ENCODE assay signal across 1 cellular context in the genomic region with DNA sequence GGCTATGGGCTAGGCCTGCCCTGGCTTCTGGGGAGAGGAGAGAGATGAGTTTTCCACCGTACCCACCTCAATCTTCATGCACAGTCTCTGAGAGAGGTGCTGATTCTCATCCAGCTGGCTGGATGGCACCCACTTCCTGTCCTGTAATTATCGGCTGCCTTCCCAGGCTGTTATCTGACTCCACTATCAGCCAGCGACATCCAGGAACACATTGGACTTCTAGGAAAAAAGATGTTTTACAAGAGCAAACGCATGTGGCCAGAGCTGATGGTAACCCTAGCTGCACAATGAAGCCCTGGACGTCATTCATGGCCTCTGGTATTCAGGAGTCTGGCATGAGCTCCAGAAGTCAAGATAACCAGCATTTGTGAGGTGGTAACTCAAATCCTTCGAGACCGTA.
TF ChIP-seq lines count a peak whose summit lies in the region.

No MANE protein-coding gene starts in this region.

TF ChIP-seq in K562, 482 proteins besides CTCF, POLR2A, EP300 and RAD21 (continued from another document and continues in another):
- TF ChIP-seq, protein P1, sequence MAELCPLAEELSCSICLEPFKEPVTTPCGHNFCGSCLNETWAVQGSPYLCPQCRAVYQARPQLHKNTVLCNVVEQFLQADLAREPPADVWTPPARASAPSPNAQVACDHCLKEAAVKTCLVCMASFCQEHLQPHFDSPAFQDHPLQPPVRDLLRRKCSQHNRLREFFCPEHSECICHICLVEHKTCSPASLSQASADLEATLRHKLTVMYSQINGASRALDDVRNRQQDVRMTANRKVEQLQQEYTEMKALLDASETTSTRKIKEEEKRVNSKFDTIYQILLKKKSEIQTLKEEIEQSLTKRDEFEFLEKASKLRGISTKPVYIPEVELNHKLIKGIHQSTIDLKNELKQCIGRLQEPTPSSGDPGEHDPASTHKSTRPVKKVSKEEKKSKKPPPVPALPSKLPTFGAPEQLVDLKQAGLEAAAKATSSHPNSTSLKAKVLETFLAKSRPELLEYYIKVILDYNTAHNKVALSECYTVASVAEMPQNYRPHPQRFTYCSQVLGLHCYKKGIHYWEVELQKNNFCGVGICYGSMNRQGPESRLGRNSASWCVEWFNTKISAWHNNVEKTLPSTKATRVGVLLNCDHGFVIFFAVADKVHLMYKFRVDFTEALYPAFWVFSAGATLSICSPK (IDR thresholded peaks at IDR 0.05; ENCODE audit: borderline replicate concordance) = no peak
- TF ChIP-seq ZNF395 (CRISPR knock-in tag; IDR thresholded peaks at IDR 0.05) (peak; percentile 59; the same call in 1 of the 2 replicates), ZFPM2 (CRISPR knock-in tag; IDR thresholded peaks at IDR 0.05) (no peak), U2AF2 (optimal IDR thresholded peaks at IDR 0.05; ENCODE audit: low read depth, low read length) (no peak), DDX20 (tag; IDR thresholded peaks at IDR 0.05; ENCODE audit: low read depth) (no peak), MCM3 (IDR thresholded peaks at IDR 0.05) (no peak), CBX5 (IDR thresholded peaks at IDR 0.05; ENCODE audit: borderline replicate concordance, low read depth) (no peak), CUX1 (CRISPR knock-in tag; IDR thresholded peaks at IDR 0.05) (no peak), CEBPZ (IDR thresholded peaks at IDR 0.05; ENCODE audit: borderline replicate concordance, low read depth, low read length) (no peak), ATF7 (IDR thresholded peaks at IDR 0.05) (peak; percentile 70), YY1 (IDR thresholded peaks at IDR 0.05; ENCODE audit: borderline replicate concordance in 1 of 3, control insufficient read depth in 1 of 3, extremely low read depth in 1 of 3, insufficient read depth in 3 of 3, insufficient read length in 1 of 3, insufficient replicate concordance in 2 of 3, low read depth in 1 of 3, low read length in 2 of 3) (no peak), HMGN3 (IDR thresholded peaks at IDR 0.05; ENCODE audit: borderline replicate concordance, extremely low read depth, insufficient read length, low read depth, low read length) (peak; percentile 26), ASH1L (IDR thresholded peaks at IDR 0.05; ENCODE audit: borderline replicate concordance, low read depth, partially characterized antibody) (no peak), SMARCA5 (IDR thresholded peaks at IDR 0.05) (no peak), ZNF589 (CRISPR knock-in tag; IDR thresholded peaks at IDR 0.05; ENCODE audit: low read depth) (peak; percentile 44; the same call in 1 of the 2 replicates)
- TF ChIP-seq, protein P2, sequence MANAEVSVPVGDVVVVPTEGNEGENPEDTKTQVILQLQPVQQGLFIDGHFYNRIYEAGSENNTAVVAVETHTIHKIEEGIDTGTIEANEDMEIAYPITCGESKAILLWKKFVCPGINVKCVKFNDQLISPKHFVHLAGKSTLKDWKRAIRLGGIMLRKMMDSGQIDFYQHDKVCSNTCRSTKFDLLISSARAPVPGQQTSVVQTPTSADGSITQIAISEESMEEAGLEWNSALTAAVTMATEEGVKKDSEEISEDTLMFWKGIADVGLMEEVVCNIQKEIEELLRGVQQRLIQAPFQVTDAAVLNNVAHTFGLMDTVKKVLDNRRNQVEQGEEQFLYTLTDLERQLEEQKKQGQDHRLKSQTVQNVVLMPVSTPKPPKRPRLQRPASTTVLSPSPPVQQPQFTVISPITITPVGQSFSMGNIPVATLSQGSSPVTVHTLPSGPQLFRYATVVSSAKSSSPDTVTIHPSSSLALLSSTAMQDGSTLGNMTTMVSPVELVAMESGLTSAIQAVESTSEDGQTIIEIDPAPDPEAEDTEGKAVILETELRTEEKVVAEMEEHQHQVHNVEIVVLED (CRISPR knock-in tag; IDR thresholded peaks at IDR 0.05) = no peak
- TF ChIP-seq, protein P3, sequence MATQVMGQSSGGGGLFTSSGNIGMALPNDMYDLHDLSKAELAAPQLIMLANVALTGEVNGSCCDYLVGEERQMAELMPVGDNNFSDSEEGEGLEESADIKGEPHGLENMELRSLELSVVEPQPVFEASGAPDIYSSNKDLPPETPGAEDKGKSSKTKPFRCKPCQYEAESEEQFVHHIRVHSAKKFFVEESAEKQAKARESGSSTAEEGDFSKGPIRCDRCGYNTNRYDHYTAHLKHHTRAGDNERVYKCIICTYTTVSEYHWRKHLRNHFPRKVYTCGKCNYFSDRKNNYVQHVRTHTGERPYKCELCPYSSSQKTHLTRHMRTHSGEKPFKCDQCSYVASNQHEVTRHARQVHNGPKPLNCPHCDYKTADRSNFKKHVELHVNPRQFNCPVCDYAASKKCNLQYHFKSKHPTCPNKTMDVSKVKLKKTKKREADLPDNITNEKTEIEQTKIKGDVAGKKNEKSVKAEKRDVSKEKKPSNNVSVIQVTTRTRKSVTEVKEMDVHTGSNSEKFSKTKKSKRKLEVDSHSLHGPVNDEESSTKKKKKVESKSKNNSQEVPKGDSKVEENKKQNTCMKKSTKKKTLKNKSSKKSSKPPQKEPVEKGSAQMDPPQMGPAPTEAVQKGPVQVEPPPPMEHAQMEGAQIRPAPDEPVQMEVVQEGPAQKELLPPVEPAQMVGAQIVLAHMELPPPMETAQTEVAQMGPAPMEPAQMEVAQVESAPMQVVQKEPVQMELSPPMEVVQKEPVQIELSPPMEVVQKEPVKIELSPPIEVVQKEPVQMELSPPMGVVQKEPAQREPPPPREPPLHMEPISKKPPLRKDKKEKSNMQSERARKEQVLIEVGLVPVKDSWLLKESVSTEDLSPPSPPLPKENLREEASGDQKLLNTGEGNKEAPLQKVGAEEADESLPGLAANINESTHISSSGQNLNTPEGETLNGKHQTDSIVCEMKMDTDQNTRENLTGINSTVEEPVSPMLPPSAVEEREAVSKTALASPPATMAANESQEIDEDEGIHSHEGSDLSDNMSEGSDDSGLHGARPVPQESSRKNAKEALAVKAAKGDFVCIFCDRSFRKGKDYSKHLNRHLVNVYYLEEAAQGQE (CRISPR knock-in tag; IDR thresholded peaks at IDR 0.05; ENCODE audit: low read depth) = no peak
- TF ChIP-seq, protein P4, sequence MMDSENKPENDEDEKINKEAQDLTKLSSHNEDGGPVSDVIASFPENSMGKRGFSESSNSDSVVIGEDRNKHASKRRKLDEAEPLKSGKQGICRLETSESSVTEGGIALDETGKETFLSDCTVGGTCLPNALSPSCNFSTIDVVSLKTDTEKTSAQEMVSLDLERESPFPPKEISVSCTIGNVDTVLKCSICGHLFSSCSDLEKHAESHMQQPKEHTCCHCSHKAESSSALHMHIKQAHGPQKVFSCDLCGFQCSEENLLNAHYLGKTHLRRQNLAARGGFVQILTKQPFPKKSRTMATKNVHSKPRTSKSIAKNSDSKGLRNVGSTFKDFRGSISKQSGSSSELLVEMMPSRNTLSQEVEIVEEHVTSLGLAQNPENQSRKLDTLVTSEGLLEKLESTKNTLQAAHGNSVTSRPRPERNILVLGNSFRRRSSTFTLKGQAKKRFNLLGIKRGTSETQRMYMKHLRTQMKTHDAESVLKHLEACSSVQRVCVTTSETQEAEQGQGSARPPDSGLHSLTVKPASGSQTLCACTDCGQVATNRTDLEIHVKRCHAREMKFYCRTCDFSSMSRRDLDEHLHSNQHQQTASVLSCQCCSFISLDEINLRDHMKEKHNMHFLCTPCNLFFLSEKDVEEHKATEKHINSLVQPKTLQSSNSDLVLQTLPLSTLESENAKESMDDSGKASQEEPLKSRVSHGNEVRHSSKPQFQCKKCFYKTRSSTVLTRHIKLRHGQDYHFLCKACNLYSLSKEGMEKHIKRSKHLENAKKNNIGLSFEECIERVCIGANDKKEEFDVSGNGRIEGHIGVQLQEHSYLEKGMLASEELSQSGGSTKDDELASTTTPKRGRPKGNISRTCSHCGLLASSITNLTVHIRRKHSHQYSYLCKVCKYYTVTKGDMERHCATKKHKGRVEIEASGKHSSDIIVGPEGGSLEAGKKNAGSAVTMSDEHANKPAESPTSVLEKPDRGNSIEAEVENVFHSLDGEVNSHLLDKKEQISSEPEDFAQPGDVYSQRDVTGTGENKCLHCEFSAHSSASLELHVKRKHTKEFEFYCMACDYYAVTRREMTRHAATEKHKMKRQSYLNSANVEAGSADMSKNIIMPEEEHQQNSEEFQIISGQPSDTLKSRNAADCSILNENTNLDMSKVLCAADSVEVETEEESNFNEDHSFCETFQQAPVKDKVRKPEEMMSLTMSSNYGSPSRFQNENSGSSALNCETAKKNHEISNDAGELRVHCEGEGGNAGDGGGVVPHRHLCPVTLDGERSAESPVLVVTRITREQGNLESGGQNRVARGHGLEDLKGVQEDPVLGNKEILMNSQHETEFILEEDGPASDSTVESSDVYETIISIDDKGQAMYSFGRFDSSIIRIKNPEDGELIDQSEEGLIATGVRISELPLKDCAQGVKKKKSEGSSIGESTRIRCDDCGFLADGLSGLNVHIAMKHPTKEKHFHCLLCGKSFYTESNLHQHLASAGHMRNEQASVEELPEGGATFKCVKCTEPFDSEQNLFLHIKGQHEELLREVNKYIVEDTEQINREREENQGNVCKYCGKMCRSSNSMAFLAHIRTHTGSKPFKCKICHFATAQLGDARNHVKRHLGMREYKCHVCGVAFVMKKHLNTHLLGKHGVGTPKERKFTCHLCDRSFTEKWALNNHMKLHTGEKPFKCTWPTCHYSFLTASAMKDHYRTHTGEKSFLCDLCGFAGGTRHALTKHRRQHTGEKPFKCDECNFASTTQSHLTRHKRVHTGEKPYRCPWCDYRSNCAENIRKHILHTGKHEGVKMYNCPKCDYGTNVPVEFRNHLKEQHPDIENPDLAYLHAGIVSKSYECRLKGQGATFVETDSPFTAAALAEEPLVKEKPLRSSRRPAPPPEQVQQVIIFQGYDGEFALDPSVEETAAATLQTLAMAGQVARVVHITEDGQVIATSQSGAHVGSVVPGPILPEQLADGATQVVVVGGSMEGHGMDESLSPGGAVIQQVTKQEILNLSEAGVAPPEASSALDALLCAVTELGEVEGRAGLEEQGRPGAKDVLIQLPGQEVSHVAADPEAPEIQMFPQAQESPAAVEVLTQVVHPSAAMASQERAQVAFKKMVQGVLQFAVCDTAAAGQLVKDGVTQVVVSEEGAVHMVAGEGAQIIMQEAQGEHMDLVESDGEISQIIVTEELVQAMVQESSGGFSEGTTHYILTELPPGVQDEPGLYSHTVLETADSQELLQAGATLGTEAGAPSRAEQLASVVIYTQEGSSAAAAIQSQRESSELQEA (IDR thresholded peaks at IDR 0.05; ENCODE audit: low read depth) = no peak
